In the genomic region with DNA sequence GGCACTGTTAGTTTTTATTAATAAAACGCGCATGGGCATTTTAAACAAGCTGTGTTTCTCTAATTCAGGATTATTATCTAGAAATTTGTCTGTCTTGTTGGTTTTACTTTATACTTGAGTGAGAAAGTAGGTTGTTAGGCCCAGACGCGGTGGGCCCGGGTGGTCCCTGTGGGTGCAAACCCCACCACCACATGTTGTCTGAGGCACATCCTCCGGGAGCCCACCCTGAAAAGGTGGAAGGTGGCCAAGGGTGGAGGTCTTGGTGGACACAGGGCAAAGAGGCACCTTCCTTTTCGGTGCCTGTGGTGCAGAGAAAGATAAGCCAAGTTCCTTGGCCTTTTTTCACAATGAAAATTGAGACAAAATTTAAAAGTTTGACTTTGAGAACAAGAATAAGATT, we compare ENCODE assay signal across 26 cellular contexts. TPM values are rescaled to one million over a fixed set of nuclear protein-coding genes. Genes with fewer than 3 reads are reported as not detected.
DNase-seq lines count a peak whose midpoint lies in the region; ATAC-seq and TF ChIP-seq lines count a peak whose summit lies in the region.
"Had no signal": no experiment of that assay in that cellular context is flagged by ENCODE, and none has a peak within 500 bp of the region (broad histone marks: within the 10 kb centered on the region; RNA-seq: fewer than 3 reads in every experiment).

No MANE protein-coding gene starts in this region.

- intact Hi-C loops in posterior vena cava (cut with DNase I): no loop called here

- TF ChIP-seq CTCF in chondrocyte (IDR thresholded peaks at IDR 0.05) (no peak), type B pancreatic cell (conservative IDR thresholded peaks at IDR 0.05) (no peak), omental fat pad (IDR thresholded peaks at IDR 0.05) (no peak)

- H3K36me3 Mint-ChIP-seq in chondrocyte (ENCODE audit: low read depth) (peaks cover 42% of the 10 kb centered on the region), type B pancreatic cell (peaks cover 42% of the 10 kb centered on the region)

- H3K27ac Mint-ChIP-seq in chondrocyte (ENCODE audit: unreplicated experiment) (no peak overlapping the region), type B pancreatic cell (no peak overlapping the region)
- H3K27ac Mint-ChIP-seq: CD8-positive, alpha-beta T cell had no signal

- ATAC-seq in omental fat pad (ENCODE audit: low FRiP score): no peak
- ATAC-seq: CD8-positive, alpha-beta T cell; Panc1 had no signal

- H3K4me1 Mint-ChIP-seq in chondrocyte (ENCODE audit: low read depth) (peaks cover 7% of the 10 kb centered on the region), type B pancreatic cell (ENCODE audit: unreplicated experiment) (no peaks in the 10 kb centered on the region)

- H3K4me3 Mint-ChIP-seq in chondrocyte (ENCODE audit: unreplicated experiment): no peak overlapping the region
- no peak overlapping the region for H3K4me3 Mint-ChIP-seq in type B pancreatic cell
- H3K4me3 Mint-ChIP-seq: CD8-positive, alpha-beta T cell had no signal

- peak; percentile 32 for DNase-seq in activated CD8-positive, alpha-beta memory T cell treated with anti-CD3 and anti-CD28 coated beads for 24 hours
- no peak for DNase-seq in activated CD8-positive, alpha-beta memory T cell treated with anti-CD3 and anti-CD28 coated beads, Interleukin-2, amount 50 U/mL, for 48 hours
- peak; percentile 42 for DNase-seq in chondrocyte (ENCODE audit: low spot score)
- peak; percentile 32 for DNase-seq in posterior vena cava (ENCODE audit: low spot score)
- DNase-seq in type B pancreatic cell (ENCODE audit: extremely low spot score, unreplicated experiment): peak; percentile 56
- DNase-seq in NCI-H1436 treated with DMSO at 0.1 percent for 48 hours (lab: John Stamatoyannopoulos, UW): no peak
- DNase-seq in omental fat pad (ENCODE audit: low spot score): no peak
- no peak for DNase-seq in NCI-H146 treated with DMSO at 0.1 percent for 48 hours (lab: John Stamatoyannopoulos, UW; ENCODE audit: unreplicated experiment)
- DNase-seq: ACHN; Calu3; CD8-positive, alpha-beta T cell; DMS153; GM23248; KBM-7; NCI-H1105; NCI-H1694; NCI-H2081; NCI-H2171; NCI-H345; NCI-H524; NCI-H774; NK-92 treated with Interleukin-12 subunit alpha and Interleukin-12 subunit beta, amount 100 ng/mL, for 24 hours had no signal

- peaks cover 2% of the 10 kb centered on the region for H3K9me3 Mint-ChIP-seq in chondrocyte (ENCODE audit: low read depth)
- peaks cover 4% of the 10 kb centered on the region for H3K9me3 Mint-ChIP-seq in type B pancreatic cell
- H3K9me3 Mint-ChIP-seq: CD8-positive, alpha-beta T cell had no signal

- H3K27me3 Mint-ChIP-seq in chondrocyte (ENCODE audit: low read depth) (no peaks in the 10 kb centered on the region), type B pancreatic cell (no peaks in the 10 kb centered on the region)

RNA-seq across cellular contexts. Expression of gene ATP4B, which starts 16.6 kb away (rescaled TPM):
- total RNA-seq in chondrocyte: not detected in 3 replicates
- total RNA-seq in posterior vena cava: not detected
- 2.0 and 26.7 TPM in 2 replicates for total RNA-seq in type B pancreatic cell (ENCODE audit: low replicate concordance)
- total RNA-seq in omental fat pad: not detected
- total RNA-seq: Calu3; CD8-positive, alpha-beta T cell; G401; GM23248; HT1080; SJCRH30 had no signal

RNA-seq across cellular contexts. Expression of gene GRK1, which starts 25.6 kb away (rescaled TPM):
- total RNA-seq in chondrocyte: 0.07 TPM in 1 of 3 replicates, not detected in the others
- not detected for total RNA-seq in posterior vena cava
- 0.24 and 0.85 TPM in 2 replicates for total RNA-seq in type B pancreatic cell (ENCODE audit: low replicate concordance)
- total RNA-seq in omental fat pad: not detected
- total RNA-seq: Calu3; CD8-positive, alpha-beta T cell; GM23248; HT1080; SJCRH30 had no signal

RNA-seq across cellular contexts. Expression of gene TFDP1, which starts 56.9 kb away (rescaled TPM):
- total RNA-seq in chondrocyte (52.8 to 76.0 TPM (median 54.3 TPM) in 3 replicates), posterior vena cava (10 to 100 TPM; 36.6 to 40.3 TPM), type B pancreatic cell (ENCODE audit: low replicate concordance) (78.4 and 78.8 TPM in 2 replicates), omental fat pad (10 to 100 TPM; 32.6 to 59.6 (median 44.4) TPM)

Comparison
In these comparisons a context has a peak if more than half of its experiments do, and no peak if none do; other contexts are left out.
1. DNase-seq: peak in activated CD8-positive, alpha-beta memory T cell treated with anti-CD3 and anti-CD28 coated beads for 24 hours (single experiment), chondrocyte (single experiment), posterior vena cava (single experiment) and type B pancreatic cell (single experiment); none in activated CD8-positive, alpha-beta memory T cell treated with anti-CD3 and anti-CD28 coated beads, Interleukin-2, amount 50 U/mL, for 48 hours (single experiment), NCI-H1436 treated with DMSO at 0.1 percent for 48 hours (single experiment), omental fat pad (single experiment) and NCI-H146 treated with DMSO at 0.1 percent for 48 hours (single experiment).